1 cellular context compared by ENCODE assay signal in the genomic region with DNA sequence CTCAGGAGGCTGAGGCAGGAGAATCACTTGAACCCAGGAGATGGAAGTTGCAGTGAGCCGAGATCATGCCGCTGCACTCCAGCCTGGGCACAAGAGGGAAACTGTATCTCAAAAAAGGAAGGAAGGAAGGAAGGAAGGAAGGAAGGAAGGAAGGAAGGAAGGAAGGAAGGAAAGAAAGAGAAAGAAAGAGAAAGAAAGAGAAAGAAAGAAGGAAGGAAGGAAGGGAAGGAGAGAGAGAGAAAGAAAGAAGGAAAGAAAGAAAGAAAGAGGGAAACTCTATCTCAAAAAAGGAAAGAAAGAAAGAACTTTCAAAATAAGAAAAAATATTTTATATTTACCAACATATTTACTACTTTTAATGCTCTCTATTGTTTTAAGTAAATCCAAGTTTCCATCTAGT. TPM values are rescaled to one million over a fixed set of nuclear protein-coding genes. Genes with fewer than 3 reads are reported as not detected.
"Had no signal": no experiment of that assay in that cellular context is flagged by ENCODE, and none has a peak within 500 bp of the region (broad histone marks: within the 10 kb centered on the region; RNA-seq: fewer than 3 reads in every experiment).

No MANE protein-coding gene starts in this region.

RNA-seq across cellular contexts. Expression of gene CORO2B, which starts 47.4 kb away (rescaled TPM):
- total RNA-seq: NCI-H460 had no signal
